Comparison of ENCODE assay signal across 18 cellular contexts in genomic region chr5:171701138-171701537, GRCh38.
A peak's percentile ranks its signal among the peaks of the same experiment; 100 is the strongest.
DNase-seq lines count a peak whose midpoint lies in the region; ATAC-seq lines count a peak whose summit lies in the region.
"Had no signal": no experiment of that assay in that cellular context is flagged by ENCODE, and none has a peak within 500 bp of the region (broad histone marks: within the 10 kb centered on the region; RNA-seq: fewer than 3 reads in every experiment).

No MANE protein-coding gene starts in this region.

- no peak overlapping the region for H3K4me3 ChIP-seq in right cardiac atrium (ENCODE audit: low read length)
- no peak overlapping the region for H3K4me3 ChIP-seq in effector memory CD4-positive, alpha-beta T cell (ENCODE audit: insufficient read depth, low read depth, low read length, poor library complexity, severe bottlenecking)
- H3K4me3 ChIP-seq: SJCRH30 had no signal

- intact Hi-C loops in Right ventricle myocardium superior (cut with DNase I), result no loop called here
- intact Hi-C loops in cardiac septum (cut with DNase I), result loop anchor here (5.0 kb wide), 1 partner anchor 36 kb away; no protein-coding TSS in a partner anchor
- intact Hi-C loops in right cardiac atrium (cut with DNase I), result no loop called here

- H3K27me3 Mint-ChIP-seq in activated naive CD4-positive, alpha-beta T cell treated with anti-CD3 and anti-CD28 coated beads, Interleukin-2, amount 10 ng/mL, durations not matched to agents 7 days and 5 days, result peaks cover 15% of the 10 kb centered on the region

- WGBS in right cardiac atrium, result 63% methylated on average over 10 of the region's 10 CpGs

- no peaks in the 10 kb centered on the region for H3K36me3 ChIP-seq in effector memory CD4-positive, alpha-beta T cell (ENCODE audit: control insufficient read depth, insufficient read depth, low read length)
- H3K36me3 ChIP-seq: SJCRH30 had no signal

- peak overlapping the region; percentile 49 for H3K27ac ChIP-seq in right cardiac atrium (ENCODE audit: low read length)
- no peak overlapping the region for H3K27ac ChIP-seq in effector memory CD4-positive, alpha-beta T cell (ENCODE audit: insufficient read depth, low read length, poor library complexity, severe bottlenecking)
- H3K27ac ChIP-seq: SJCRH30 had no signal

- H3K36me3 Mint-ChIP-seq in activated naive CD4-positive, alpha-beta T cell treated with anti-CD3 and anti-CD28 coated beads, Interleukin-2, amount 10 ng/mL, durations not matched to agents 7 days and 5 days, result no peaks in the 10 kb centered on the region
- H3K36me3 Mint-ChIP-seq: CD14-positive monocyte had no signal

- H3K9me3 ChIP-seq in right cardiac atrium (ENCODE audit: control insufficient read depth, low read length), result no peaks in the 10 kb centered on the region
- no peaks in the 10 kb centered on the region for H3K9me3 ChIP-seq in effector memory CD4-positive, alpha-beta T cell (ENCODE audit: control insufficient read depth, low read length)
- H3K9me3 ChIP-seq: SJCRH30 had no signal

- ATAC-seq in Right ventricle myocardium superior (ENCODE audit: poor library complexity) (peak; percentile 85), right cardiac atrium (peak; percentile 56 to 67)
- ATAC-seq: PC-3 had no signal

- H3K9me3 Mint-ChIP-seq in activated naive CD4-positive, alpha-beta T cell treated with anti-CD3 and anti-CD28 coated beads, Interleukin-2, amount 10 ng/mL, durations not matched to agents 7 days and 5 days, result no peaks in the 10 kb centered on the region
- H3K9me3 Mint-ChIP-seq: CD14-positive monocyte had no signal

- H3K4me1 Mint-ChIP-seq in activated naive CD4-positive, alpha-beta T cell treated with anti-CD3 and anti-CD28 coated beads, Interleukin-2, amount 10 ng/mL, durations not matched to agents 7 days and 5 days, result no peaks in the 10 kb centered on the region

- DNase-seq in Right ventricle myocardium superior (no peak), cardiac septum (ENCODE audit: low spot score) (no peak), astrocyte of the hippocampus (ENCODE audit: low read depth, low spot score) (peak; percentile 7), right cardiac atrium (no peak), AML-193 (lab: John Stamatoyannopoulos, UW) (no peak)
- DNase-seq in activated naive CD4-positive, alpha-beta T cell treated with anti-CD3 and anti-CD28 coated beads, Interleukin-2, amount 10 ng/mL, durations not matched to agents 7 days and 5 days, result no peak
- DNase-seq in effector memory CD4-positive, alpha-beta T cell, result no peak
- DNase-seq: DMS79, H7, KG1, MV-4-11, NCI-H1417 treated with DMSO at 0.1 percent for 48 hours, NCI-H187 treated with DMSO at 0.1 percent for 48 hours, NCI-H226, PC-3, RPMI8226, SJCRH30 had no signal

- CTCF ChIA-PET in activated naive CD4-positive, alpha-beta T cell treated with anti-CD3 and anti-CD28 coated beads, Interleukin-2, amount 10 ng/mL, durations not matched to agents 7 days and 5 days (lab: Charles Lee), result no interaction called here

- no peak overlapping the region for H3K4me3 Mint-ChIP-seq in activated naive CD4-positive, alpha-beta T cell treated with anti-CD3 and anti-CD28 coated beads, Interleukin-2, amount 10 ng/mL, durations not matched to agents 7 days and 5 days
- H3K4me3 Mint-ChIP-seq: CD14-positive monocyte had no signal

- H3K27me3 ChIP-seq in right cardiac atrium (ENCODE audit: control insufficient read depth, insufficient read depth), result no peaks in the 10 kb centered on the region
- H3K27me3 ChIP-seq in effector memory CD4-positive, alpha-beta T cell (replicated peaks; ENCODE audit: control insufficient read depth, insufficient read depth, low read length, poor library complexity, severe bottlenecking), result no peaks in the 10 kb centered on the region
- H3K27me3 ChIP-seq: SJCRH30 had no signal

- no peak overlapping the region for H3K27ac Mint-ChIP-seq in activated naive CD4-positive, alpha-beta T cell treated with anti-CD3 and anti-CD28 coated beads, Interleukin-2, amount 10 ng/mL, durations not matched to agents 7 days and 5 days
- H3K27ac Mint-ChIP-seq: CD14-positive monocyte had no signal

- peaks cover 2% of the 10 kb centered on the region for H3K4me1 ChIP-seq in right cardiac atrium (ENCODE audit: control insufficient read depth, insufficient read depth, low read length)
- no peaks in the 10 kb centered on the region for H3K4me1 ChIP-seq in effector memory CD4-positive, alpha-beta T cell (ENCODE audit: control insufficient read depth, insufficient read depth, low read length, poor library complexity, severe bottlenecking)
- H3K4me1 ChIP-seq: SJCRH30 had no signal
